In the genomic region with DNA sequence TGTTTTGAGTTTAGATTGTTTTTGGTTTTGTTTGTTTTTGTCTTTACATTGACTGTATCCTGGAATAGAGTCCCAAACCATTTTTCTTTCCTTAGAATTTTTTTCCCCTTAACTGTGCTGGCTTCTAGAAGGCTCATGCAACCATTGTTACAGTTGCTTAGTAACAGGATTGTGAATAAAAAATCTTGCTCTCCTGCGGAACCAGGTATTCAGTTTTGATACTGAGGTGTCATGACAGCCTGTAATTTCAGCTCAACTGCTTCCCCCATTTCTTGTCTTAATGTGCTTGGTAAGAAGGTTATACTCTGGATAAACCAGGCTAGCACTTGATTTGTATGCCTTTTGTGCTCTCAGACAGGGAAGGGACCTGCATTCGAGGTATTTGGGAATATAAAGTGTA, we compare ENCODE assay signal across 16 cellular contexts. TPM values are rescaled to one million over a fixed set of nuclear protein-coding genes. Genes with fewer than 3 reads are reported as not detected.
DNase-seq lines count a peak whose midpoint lies in the region; ATAC-seq, FAIRE-seq and TF ChIP-seq lines count a peak whose summit lies in the region.
"Had no signal": no experiment of that assay in that cellular context is flagged by ENCODE, and none has a peak within 500 bp of the region (broad histone marks: within the 10 kb centered on the region; RNA-seq: fewer than 3 reads in every experiment).

No MANE protein-coding gene starts in this region.

- peaks cover 25% of the 10 kb centered on the region for H3K36me3 Mint-ChIP-seq in T-helper 1 cell treated with Interleukin-12 subunit alpha and Interleukin-12 subunit beta and Interleukin-4 antibody, amounts not matched to agents 30 μg/mL and 1 μg/mL, for 36 hours (ENCODE audit: low read depth)
- H3K36me3 Mint-ChIP-seq in GM23338 (ENCODE audit: low read depth): peaks cover 2% of the 10 kb centered on the region; the same call in 2 of the 3 replicates
- H3K36me3 Mint-ChIP-seq in naive thymus-derived CD4-positive, alpha-beta T cell: peaks cover 11 to 56% (median 28%) of the 10 kb centered on the region in 5 donors

- H3K27me3 ChIP-seq in GM23338 (ENCODE audit: insufficient read depth): no peaks in the 10 kb centered on the region
- H3K27me3 ChIP-seq in bronchial epithelial cell (ENCODE audit: control insufficient read depth, insufficient read depth, low read length): no peaks in the 10 kb centered on the region
- no peaks in the 10 kb centered on the region for H3K27me3 ChIP-seq in naive thymus-derived CD4-positive, alpha-beta T cell (ENCODE audit: control insufficient read depth in 2 of 2, insufficient read depth in 2 of 2, low read length in 2 of 2)
- H3K27me3 ChIP-seq: sigmoid colon, uterus had no signal

- FAIRE-seq in bronchial epithelial cell (lab: Jason Lieb, UNC): no peak
- FAIRE-seq: TTC549 had no signal

- ATAC-seq in GM23338: no peak
- ATAC-seq in naive thymus-derived CD4-positive, alpha-beta T cell: no peak
- ATAC-seq: effector memory CD8-positive, alpha-beta T cell had no signal

- H2AFZ ChIP-seq in GM23338: no peak overlapping the region

- H3K4me3 ChIP-seq in GM23338 (no peak overlapping the region), bronchial epithelial cell (ENCODE audit: low read depth, low read length) (no peak overlapping the region)
- no peak overlapping the region for H3K4me3 ChIP-seq in naive thymus-derived CD4-positive, alpha-beta T cell (ENCODE audit: low read length)
- H3K4me3 ChIP-seq: sigmoid colon, uterus had no signal

- H3K9me3 Mint-ChIP-seq in T-helper 1 cell treated with Interleukin-12 subunit alpha and Interleukin-12 subunit beta and Interleukin-4 antibody, amounts not matched to agents 30 μg/mL and 1 μg/mL, for 36 hours: no peaks in the 10 kb centered on the region
- H3K9me3 Mint-ChIP-seq in GM23338: no peaks in the 10 kb centered on the region
- peaks cover 0 to 6% (median 0%) of the 10 kb centered on the region in 11 donors for H3K9me3 Mint-ChIP-seq in naive thymus-derived CD4-positive, alpha-beta T cell
- H3K9me3 Mint-ChIP-seq: effector memory CD8-positive, alpha-beta T cell had no signal

- DNase-seq in T-helper 1 cell (no peak), GM23338 (ENCODE audit: low spot score) (peak; percentile 25), bronchial epithelial cell (ENCODE audit: low read depth) (peak; percentile 47), cerebellum (ENCODE audit: low spot score) (no peak), GM10266 (ENCODE audit: extremely low spot score) (no peak), KBM-7 (no peak)
- peak in 1 of 9 donors; percentile 1 for DNase-seq in naive thymus-derived CD4-positive, alpha-beta T cell
- DNase-seq: activated CD4-positive, alpha-beta T cell treated with anti-CD3 and anti-CD28 coated beads, Interleukin-2, amount 50 U/mL, for 48 hours; central memory CD4-positive, alpha-beta T cell; effector memory CD8-positive, alpha-beta T cell; NCI-H1694; NCI-H526; sigmoid colon; uterus had no signal

- in situ Hi-C loops in KBM-7 (cut with MboI; ENCODE audit: low pct_unique_long_range_greater_than_20kb, low sequenced_read_pairs): no loop called here

- H3K27ac ChIP-seq in GM23338 (ENCODE audit: low read depth): no peak overlapping the region
- no peak overlapping the region for H3K27ac ChIP-seq in naive thymus-derived CD4-positive, alpha-beta T cell (ENCODE audit: low read depth, low read length)
- H3K27ac ChIP-seq: sigmoid colon, uterus had no signal

- H3K4me1 Mint-ChIP-seq in T-helper 1 cell treated with Interleukin-12 subunit alpha and Interleukin-12 subunit beta and Interleukin-4 antibody, amounts not matched to agents 30 μg/mL and 1 μg/mL, for 36 hours (ENCODE audit: low read depth): peaks cover 15% of the 10 kb centered on the region
- H3K4me1 Mint-ChIP-seq in GM23338: no peaks in the 10 kb centered on the region; the same call in none of the 3 replicates
- peaks cover 18 to 37% (median 29%) of the 10 kb centered on the region in 7 donors for H3K4me1 Mint-ChIP-seq in naive thymus-derived CD4-positive, alpha-beta T cell

- intact Hi-C loops in naive thymus-derived CD4-positive, alpha-beta T cell (cut with micrococcal nuclease): loop anchor here in 1 of 2 donors (5.0 kb wide), 1 partner anchor 304 kb away; no protein-coding TSS in a partner anchor

- peak overlapping the region; percentile 54 for H3K4me3 Mint-ChIP-seq in T-helper 1 cell treated with Interleukin-12 subunit alpha and Interleukin-12 subunit beta and Interleukin-4 antibody, amounts not matched to agents 30 μg/mL and 1 μg/mL, for 36 hours
- H3K4me3 Mint-ChIP-seq in GM23338: no peak overlapping the region
- H3K4me3 Mint-ChIP-seq in naive thymus-derived CD4-positive, alpha-beta T cell: peak overlapping the region in 7 of 10 donors; percentile 1 to 78 (median 51)

- no peaks in the 10 kb centered on the region for H3K4me1 ChIP-seq in GM23338 (ENCODE audit: insufficient read depth)
- H3K4me1 ChIP-seq in naive thymus-derived CD4-positive, alpha-beta T cell (ENCODE audit: control insufficient read depth in 2 of 2, insufficient read depth in 2 of 2, low read length in 2 of 2): no peaks in the 10 kb centered on the region
- H3K4me1 ChIP-seq: uterus had no signal

- H3K36me3 ChIP-seq in GM23338 (ENCODE audit: insufficient read depth) (no peaks in the 10 kb centered on the region), bronchial epithelial cell (ENCODE audit: control insufficient read depth, insufficient read depth, low read length) (no peaks in the 10 kb centered on the region)
- peaks cover 0 to 3% (median 0%) of the 10 kb centered on the region in 3 experiments for H3K36me3 ChIP-seq in naive thymus-derived CD4-positive, alpha-beta T cell (ENCODE audit: control insufficient read depth in 2 of 3, insufficient read depth in 3 of 3, low read length in 3 of 3)
- H3K36me3 ChIP-seq: uterus had no signal

- H3K27ac Mint-ChIP-seq in T-helper 1 cell treated with Interleukin-12 subunit alpha and Interleukin-12 subunit beta and Interleukin-4 antibody, amounts not matched to agents 30 μg/mL and 1 μg/mL, for 36 hours: no peak overlapping the region
- H3K27ac Mint-ChIP-seq in GM23338: no peak overlapping the region
- peak overlapping the region in 3 of 9 donors; percentile 28 to 66 (median 41) for H3K27ac Mint-ChIP-seq in naive thymus-derived CD4-positive, alpha-beta T cell

- no peak overlapping the region for H3K4me2 ChIP-seq in GM23338

- POLR2A ChIA-PET in naive thymus-derived CD4-positive, alpha-beta T cell (lab: Charles Lee): no interaction called here

- CTCF ChIA-PET in naive thymus-derived CD4-positive, alpha-beta T cell (lab: Charles Lee): no interaction called here

- no peaks in the 10 kb centered on the region for H3K9me3 ChIP-seq in naive thymus-derived CD4-positive, alpha-beta T cell (ENCODE audit: control insufficient read depth in 2 of 3, low read length in 3 of 3)
- H3K9me3 ChIP-seq: sigmoid colon, uterus had no signal

- TF ChIP-seq CTCF in GM23338 (conservative IDR thresholded peaks at IDR 0.05; ENCODE audit: low read depth in 2 of 2) (no peak), bronchial epithelial cell (IDR thresholded peaks at IDR 0.05; ENCODE audit: insufficient read depth, low read length, severe bottlenecking) (no peak), GM10266 (IDR thresholded peaks at IDR 0.05; ENCODE audit: control insufficient read depth, insufficient read depth, low read depth, missing control alignments) (no peak)

- H3K9me2 ChIP-seq in GM23338 (ENCODE audit: insufficient read depth): no peaks in the 10 kb centered on the region

- no peaks in the 10 kb centered on the region for H3K79me2 ChIP-seq in GM23338 (replicated peaks; ENCODE audit: insufficient read depth)

- no peaks in the 10 kb centered on the region for H3F3A ChIP-seq in GM23338 (replicated peaks; ENCODE audit: low read depth)

- no peaks in the 10 kb centered on the region for H3K27me3 Mint-ChIP-seq in T-helper 1 cell treated with Interleukin-12 subunit alpha and Interleukin-12 subunit beta and Interleukin-4 antibody, amounts not matched to agents 30 μg/mL and 1 μg/mL, for 36 hours (ENCODE audit: low read depth)
- H3K27me3 Mint-ChIP-seq in GM23338 (ENCODE audit: insufficient read depth, low read depth, poor library complexity): no peaks in the 10 kb centered on the region
- no peaks in the 10 kb centered on the region for H3K27me3 Mint-ChIP-seq in naive thymus-derived CD4-positive, alpha-beta T cell
- H3K27me3 Mint-ChIP-seq: effector memory CD8-positive, alpha-beta T cell had no signal

- H4K20me1 ChIP-seq in GM23338 (replicated peaks; ENCODE audit: insufficient read depth): no peaks in the 10 kb centered on the region

TF ChIP-seq in GM23338, 12 proteins besides CTCF, POLR2A, EP300 and RAD21:
- TF ChIP-seq ETS1 (IDR thresholded peaks at IDR 0.05): no peak
- TF ChIP-seq POLR2AphosphoS5 (IDR thresholded peaks at IDR 0.05; ENCODE audit: low read depth): no peak

RNA-seq across cellular contexts. Expression of gene FOCAD, which starts 42.1 kb away (rescaled TPM):
- 50.7 and 66.5 TPM in 2 replicates for total RNA-seq in GM23338 (2014; rRNA removed; shearing (Covaris generic))
- 11.8 and 13.7 TPM in 2 replicates for polyA plus RNA-seq in GM23338 (2016; fragmentation: Nextera tagmentation; extraction: Ambion mirVana)
- total RNA-seq in bronchial epithelial cell (28.4 and 34.3 TPM in 2 replicates), cerebellum (97.0 TPM)
- total RNA-seq in naive thymus-derived CD4-positive, alpha-beta T cell: 10 to 100 TPM; 12.8 to 33.7 (median 22.3) TPM
- polyA plus RNA-seq in naive thymus-derived CD4-positive, alpha-beta T cell: 10 to 100 TPM; 13.1 to 18.3 TPM

Comparison
In these comparisons a context has a peak if more than half of its experiments do, and no peak if none do; other contexts are left out.
1. DNase-seq: peak in GM23338 (single experiment) and bronchial epithelial cell (single experiment); none in T-helper 1 cell (0 of 5), cerebellum (single experiment), GM10266 (single experiment) and KBM-7 (single experiment).